Comparison of ENCODE assay signal across 1 cellular context in the genomic region with DNA sequence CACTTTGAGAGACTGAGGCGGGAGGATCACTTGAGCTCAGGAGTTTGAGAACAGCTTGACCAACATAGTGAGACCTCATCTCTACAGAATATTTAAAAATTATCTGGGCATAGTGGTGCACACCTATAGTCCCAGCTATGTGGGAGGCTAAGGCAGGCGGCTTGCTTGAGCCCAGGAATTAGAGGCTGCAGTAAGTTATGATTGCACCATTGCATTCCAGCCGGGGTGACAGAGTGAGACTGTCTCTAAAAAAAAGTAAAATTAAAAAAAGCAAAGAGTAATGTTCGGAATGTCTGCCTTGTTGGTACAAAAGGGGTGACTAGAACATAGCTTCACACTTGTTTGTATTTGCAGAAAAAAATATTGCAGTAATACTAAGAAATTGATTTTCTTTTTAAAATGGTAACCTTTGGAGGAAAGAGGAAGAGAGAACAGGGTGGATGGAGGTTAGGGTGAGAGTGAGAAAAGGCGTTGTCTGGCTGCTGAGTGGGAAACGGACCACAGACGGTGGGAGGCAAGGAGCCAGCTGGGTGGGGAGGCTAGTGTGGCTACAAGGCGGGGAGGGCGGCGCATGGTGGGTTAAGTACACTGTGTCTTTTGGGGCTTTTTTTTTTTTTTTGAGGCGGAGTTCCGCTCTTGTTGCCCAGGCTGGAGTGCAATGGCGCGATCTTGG.
TF ChIP-seq lines count a peak whose summit lies in the region.

No MANE protein-coding gene starts in this region.

TF ChIP-seq in GM23338, 12 proteins besides CTCF, POLR2A, EP300 and RAD21:
- TF ChIP-seq NANOG (IDR thresholded peaks at IDR 0.05; ENCODE audit: borderline replicate concordance) (no peak), POLR2AphosphoS5 (IDR thresholded peaks at IDR 0.05; ENCODE audit: low read depth) (no peak), EZH2phosphoT487 (IDR thresholded peaks at IDR 0.05; ENCODE audit: unreplicated experiment) (no peak), JUNB (IDR thresholded peaks at IDR 0.05; ENCODE audit: unreplicated experiment) (no peak), ZNF331 (CRISPR knock-in tag; IDR thresholded peaks at IDR 0.05; ENCODE audit: low read depth) (no peak), CREB1 (CRISPR knock-in tag; IDR thresholded peaks at IDR 0.05; ENCODE audit: low read depth) (no peak), EZH2 (IDR thresholded peaks at IDR 0.05; ENCODE audit: low read depth, unreplicated experiment) (no peak), ZNF114 (CRISPR knock-in tag; IDR thresholded peaks at IDR 0.05) (no peak), STAT1 (IDR thresholded peaks at IDR 0.05; ENCODE audit: unreplicated experiment) (no peak)
- TF ChIP-seq, protein P1, sequence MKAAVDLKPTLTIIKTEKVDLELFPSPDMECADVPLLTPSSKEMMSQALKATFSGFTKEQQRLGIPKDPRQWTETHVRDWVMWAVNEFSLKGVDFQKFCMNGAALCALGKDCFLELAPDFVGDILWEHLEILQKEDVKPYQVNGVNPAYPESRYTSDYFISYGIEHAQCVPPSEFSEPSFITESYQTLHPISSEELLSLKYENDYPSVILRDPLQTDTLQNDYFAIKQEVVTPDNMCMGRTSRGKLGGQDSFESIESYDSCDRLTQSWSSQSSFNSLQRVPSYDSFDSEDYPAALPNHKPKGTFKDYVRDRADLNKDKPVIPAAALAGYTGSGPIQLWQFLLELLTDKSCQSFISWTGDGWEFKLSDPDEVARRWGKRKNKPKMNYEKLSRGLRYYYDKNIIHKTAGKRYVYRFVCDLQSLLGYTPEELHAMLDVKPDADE (IDR thresholded peaks at IDR 0.05) = no peak
- TF ChIP-seq, protein P2, sequence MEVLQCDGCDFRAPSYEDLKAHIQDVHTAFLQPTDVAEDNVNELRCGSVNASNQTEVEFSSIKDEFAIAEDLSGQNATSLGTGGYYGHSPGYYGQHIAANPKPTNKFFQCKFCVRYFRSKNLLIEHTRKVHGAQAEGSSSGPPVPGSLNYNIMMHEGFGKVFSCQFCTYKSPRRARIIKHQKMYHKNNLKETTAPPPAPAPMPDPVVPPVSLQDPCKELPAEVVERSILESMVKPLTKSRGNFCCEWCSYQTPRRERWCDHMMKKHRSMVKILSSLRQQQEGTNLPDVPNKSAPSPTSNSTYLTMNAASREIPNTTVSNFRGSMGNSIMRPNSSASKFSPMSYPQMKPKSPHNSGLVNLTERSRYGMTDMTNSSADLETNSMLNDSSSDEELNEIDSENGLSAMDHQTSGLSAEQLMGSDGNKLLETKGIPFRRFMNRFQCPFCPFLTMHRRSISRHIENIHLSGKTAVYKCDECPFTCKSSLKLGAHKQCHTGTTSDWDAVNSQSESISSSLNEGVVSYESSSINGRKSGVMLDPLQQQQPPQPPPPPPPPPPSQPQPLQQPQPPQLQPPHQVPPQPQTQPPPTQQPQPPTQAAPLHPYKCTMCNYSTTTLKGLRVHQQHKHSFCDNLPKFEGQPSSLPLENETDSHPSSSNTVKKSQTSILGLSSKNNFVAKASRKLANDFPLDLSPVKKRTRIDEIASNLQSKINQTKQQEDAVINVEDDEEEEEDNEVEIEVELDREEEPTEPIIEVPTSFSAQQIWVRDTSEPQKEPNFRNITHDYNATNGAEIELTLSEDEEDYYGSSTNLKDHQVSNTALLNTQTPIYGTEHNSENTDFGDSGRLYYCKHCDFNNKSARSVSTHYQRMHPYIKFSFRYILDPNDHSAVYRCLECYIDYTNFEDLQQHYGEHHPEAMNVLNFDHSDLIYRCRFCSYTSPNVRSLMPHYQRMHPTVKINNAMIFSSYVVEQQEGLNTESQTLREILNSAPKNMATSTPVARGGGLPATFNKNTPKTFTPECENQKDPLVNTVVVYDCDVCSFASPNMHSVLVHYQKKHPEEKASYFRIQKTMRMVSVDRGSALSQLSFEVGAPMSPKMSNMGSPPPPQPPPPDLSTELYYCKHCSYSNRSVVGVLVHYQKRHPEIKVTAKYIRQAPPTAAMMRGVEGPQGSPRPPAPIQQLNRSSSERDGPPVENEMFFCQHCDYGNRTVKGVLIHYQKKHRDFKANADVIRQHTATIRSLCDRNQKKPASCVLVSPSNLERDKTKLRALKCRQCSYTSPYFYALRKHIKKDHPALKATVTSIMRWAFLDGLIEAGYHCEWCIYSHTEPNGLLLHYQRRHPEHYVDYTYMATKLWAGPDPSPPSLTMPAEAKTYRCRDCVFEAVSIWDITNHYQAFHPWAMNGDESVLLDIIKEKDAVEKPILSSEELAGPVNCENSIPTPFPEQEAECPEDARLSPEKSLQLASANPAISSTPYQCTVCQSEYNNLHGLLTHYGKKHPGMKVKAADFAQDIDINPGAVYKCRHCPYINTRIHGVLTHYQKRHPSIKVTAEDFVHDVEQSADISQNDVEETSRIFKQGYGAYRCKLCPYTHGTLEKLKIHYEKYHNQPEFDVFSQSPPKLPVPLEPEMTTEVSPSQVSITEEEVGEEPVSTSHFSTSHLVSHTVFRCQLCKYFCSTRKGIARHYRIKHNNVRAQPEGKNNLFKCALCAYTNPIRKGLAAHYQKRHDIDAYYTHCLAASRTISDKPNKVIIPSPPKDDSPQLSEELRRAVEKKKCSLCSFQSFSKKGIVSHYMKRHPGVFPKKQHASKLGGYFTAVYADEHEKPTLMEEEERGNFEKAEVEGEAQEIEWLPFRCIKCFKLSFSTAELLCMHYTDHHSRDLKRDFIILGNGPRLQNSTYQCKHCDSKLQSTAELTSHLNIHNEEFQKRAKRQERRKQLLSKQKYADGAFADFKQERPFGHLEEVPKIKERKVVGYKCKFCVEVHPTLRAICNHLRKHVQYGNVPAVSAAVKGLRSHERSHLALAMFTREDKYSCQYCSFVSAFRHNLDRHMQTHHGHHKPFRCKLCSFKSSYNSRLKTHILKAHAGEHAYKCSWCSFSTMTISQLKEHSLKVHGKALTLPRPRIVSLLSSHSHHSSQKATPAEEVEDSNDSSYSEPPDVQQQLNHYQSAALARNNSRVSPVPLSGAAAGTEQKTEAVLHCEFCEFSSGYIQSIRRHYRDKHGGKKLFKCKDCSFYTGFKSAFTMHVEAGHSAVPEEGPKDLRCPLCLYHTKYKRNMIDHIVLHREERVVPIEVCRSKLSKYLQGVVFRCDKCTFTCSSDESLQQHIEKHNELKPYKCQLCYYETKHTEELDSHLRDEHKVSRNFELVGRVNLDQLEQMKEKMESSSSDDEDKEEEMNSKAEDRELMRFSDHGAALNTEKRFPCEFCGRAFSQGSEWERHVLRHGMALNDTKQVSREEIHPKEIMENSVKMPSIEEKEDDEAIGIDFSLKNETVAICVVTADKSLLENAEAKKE (CRISPR knock-in tag; IDR thresholded peaks at IDR 0.05) = no peak
- TF ChIP-seq, protein P3, sequence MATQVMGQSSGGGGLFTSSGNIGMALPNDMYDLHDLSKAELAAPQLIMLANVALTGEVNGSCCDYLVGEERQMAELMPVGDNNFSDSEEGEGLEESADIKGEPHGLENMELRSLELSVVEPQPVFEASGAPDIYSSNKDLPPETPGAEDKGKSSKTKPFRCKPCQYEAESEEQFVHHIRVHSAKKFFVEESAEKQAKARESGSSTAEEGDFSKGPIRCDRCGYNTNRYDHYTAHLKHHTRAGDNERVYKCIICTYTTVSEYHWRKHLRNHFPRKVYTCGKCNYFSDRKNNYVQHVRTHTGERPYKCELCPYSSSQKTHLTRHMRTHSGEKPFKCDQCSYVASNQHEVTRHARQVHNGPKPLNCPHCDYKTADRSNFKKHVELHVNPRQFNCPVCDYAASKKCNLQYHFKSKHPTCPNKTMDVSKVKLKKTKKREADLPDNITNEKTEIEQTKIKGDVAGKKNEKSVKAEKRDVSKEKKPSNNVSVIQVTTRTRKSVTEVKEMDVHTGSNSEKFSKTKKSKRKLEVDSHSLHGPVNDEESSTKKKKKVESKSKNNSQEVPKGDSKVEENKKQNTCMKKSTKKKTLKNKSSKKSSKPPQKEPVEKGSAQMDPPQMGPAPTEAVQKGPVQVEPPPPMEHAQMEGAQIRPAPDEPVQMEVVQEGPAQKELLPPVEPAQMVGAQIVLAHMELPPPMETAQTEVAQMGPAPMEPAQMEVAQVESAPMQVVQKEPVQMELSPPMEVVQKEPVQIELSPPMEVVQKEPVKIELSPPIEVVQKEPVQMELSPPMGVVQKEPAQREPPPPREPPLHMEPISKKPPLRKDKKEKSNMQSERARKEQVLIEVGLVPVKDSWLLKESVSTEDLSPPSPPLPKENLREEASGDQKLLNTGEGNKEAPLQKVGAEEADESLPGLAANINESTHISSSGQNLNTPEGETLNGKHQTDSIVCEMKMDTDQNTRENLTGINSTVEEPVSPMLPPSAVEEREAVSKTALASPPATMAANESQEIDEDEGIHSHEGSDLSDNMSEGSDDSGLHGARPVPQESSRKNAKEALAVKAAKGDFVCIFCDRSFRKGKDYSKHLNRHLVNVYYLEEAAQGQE (IDR thresholded peaks at IDR 0.05; ENCODE audit: unreplicated experiment) = no peak
